ENCODE assay signal across 19 cellular contexts in genomic region chr12:70756791-70757190, GRCh38.
DNase-seq lines count a peak whose midpoint lies in the region; ATAC-seq, FAIRE-seq and TF ChIP-seq lines count a peak whose summit lies in the region.
"Had no signal": no experiment of that assay in that cellular context is flagged by ENCODE, and none has a peak within 500 bp of the region (broad histone marks: within the 10 kb centered on the region; RNA-seq: fewer than 3 reads in every experiment).

No MANE protein-coding gene starts in this region.

- no peak overlapping the region for H2AFZ ChIP-seq in PC-3 (ENCODE audit: low read length)

- H3K27ac ChIP-seq in PC-3 (ENCODE audit: low read length) (peak overlapping the region; percentile 89), pancreas (no peak overlapping the region)
- H3K27ac ChIP-seq: A549, sigmoid colon had no signal

- TF ChIP-seq CTCF in PC-3 (conservative IDR thresholded peaks at IDR 0.05; ENCODE audit: low read depth, low read length) = no peak
- TF ChIP-seq CTCF in pancreas (IDR thresholded peaks at IDR 0.05) = no peak

- no peaks in the 10 kb centered on the region for H3K9me2 ChIP-seq in PC-3 (replicated peaks; ENCODE audit: low read length)

- BruUV-seq in PC-3 (replicated peaks; lab: Mats Ljungman, UMichigan) = no TSS peak

- POLR2A ChIA-PET in PC-3 (lab: Charles Lee; ENCODE audit: unreplicated experiment) = interaction anchor here (0.7 kb wide), 1 partner anchor 73 kb away, joined by 3 read pairs; no protein-coding TSS in a partner anchor

- peak overlapping the region; percentile 45; the same call in 1 of the 2 replicates for H3K4me3 ChIP-seq in PC-3 (ENCODE audit: low read length)
- H3K4me3 ChIP-seq in pancreas = no peak overlapping the region
- H3K4me3 ChIP-seq: A549, sigmoid colon had no signal

- FAIRE-seq in pancreas (lab: Jason Lieb, UNC) (no peak), GM12891 (lab: Jason Lieb, UNC) (no peak)
- FAIRE-seq: A549, H54, RCC 7860 had no signal

- intact Hi-C loops in PC-3 (cut with micrococcal nuclease) = loop anchor here (2.0 kb wide), 2 partner anchors 38 to 60 kb away; no protein-coding TSS in a partner anchor
- intact Hi-C loops in pancreas (cut with DNase I) = no loop called here

- H3K4me2 ChIP-seq in PC-3 (ENCODE audit: low read length) = peak overlapping the region; percentile 87

- no peak for TF ChIP-seq POLR2A in GM12891 (IDR thresholded peaks at IDR 0.05; ENCODE audit: low read depth, low read length)

- H3K9ac ChIP-seq in PC-3 (ENCODE audit: low read length) = peak overlapping the region; percentile 51

- H3K36me3 ChIP-seq in PC-3 (ENCODE audit: low read depth, low read length) (no peaks in the 10 kb centered on the region), pancreas (no peaks in the 10 kb centered on the region)
- H3K36me3 ChIP-seq: sigmoid colon had no signal

- DNase-seq in NCI-H1417 (lab: John Stamatoyannopoulos, UW) (peak in 2 of 3 experiments; percentile 26 to 70), NCI-H1417 treated with DMSO at 0.1 percent for 48 hours (lab: John Stamatoyannopoulos, UW) (no peak), NCI-H1105 (lab: John Stamatoyannopoulos, UW) (peak; percentile 46), PC-3 (peak; percentile 43), pancreas (no peak), NCI-H226 (no peak), GM12891 (ENCODE audit: insufficient read length, low spot score) (no peak)
- DNase-seq: activated CD4-positive, alpha-beta T cell treated with anti-CD3 and anti-CD28 coated beads, Interleukin-2, amount 10 ng/mL, durations not matched to agents 24 days and 14 days; activated gamma-delta T cell; effector CD8-positive, alpha-beta T cell; immature natural killer cell; occipital lobe; sigmoid colon; stimulated activated CD4-positive, alpha-beta T cell treated with anti-CD3 and anti-CD28 coated beads, Interleukin-2, amount 100 ng/mL, for 24 hours; stimulated activated naive CD8-positive, alpha-beta T cell treated with anti-CD3 and anti-CD28 coated beads, Interleukin-15, amount 100 ng/mL, for 72 hours had no signal

- peaks cover 6% of the 10 kb centered on the region for H3F3A ChIP-seq in PC-3 (ENCODE audit: low read length, unreplicated experiment)

- H3K79me2 ChIP-seq in PC-3 (ENCODE audit: low read length) = peaks cover 12% of the 10 kb centered on the region

- WGBS in pancreas, 2 donors = 8 to 16% methylated on average over 2 of the region's 2 CpGs

- H3K9me3 ChIP-seq in PC-3 (ENCODE audit: low read length) (no peaks in the 10 kb centered on the region), pancreas (no peaks in the 10 kb centered on the region)
- H3K9me3 ChIP-seq: A549, sigmoid colon had no signal

- ATAC-seq in PC-3 = peak; percentile 15
- ATAC-seq in pancreas = peak; percentile 30 to 57 (median 50)
- no peak for ATAC-seq in GM21423 (IDR thresholded peaks at IDR 0.05; ENCODE audit: unreplicated experiment)
- ATAC-seq: stimulated activated naive CD8-positive, alpha-beta T cell treated with anti-CD3 and anti-CD28 coated beads, Interleukin-15, amount 100 ng/mL, for 72 hours had no signal

- H3K27me3 ChIP-seq in PC-3 (ENCODE audit: low read length) = no peaks in the 10 kb centered on the region
- H3K27me3 ChIP-seq in pancreas = no peaks in the 10 kb centered on the region
- H3K27me3 ChIP-seq: sigmoid colon had no signal

- CTCF ChIA-PET in PC-3 (lab: Charles Lee) = interaction anchor here (0.6 to 0.8 kb wide), 2 partner anchors 12 to 381 kb away, joined by 3 to 15 read pairs; no protein-coding TSS in a partner anchor

- peaks cover 64% of the 10 kb centered on the region for H3K4me1 ChIP-seq in PC-3 (ENCODE audit: insufficient read depth, low read length)
- H3K4me1 ChIP-seq in pancreas = peaks cover 0 to 20% (median 8%) of the 10 kb centered on the region in 3 donors
- H3K4me1 ChIP-seq: sigmoid colon had no signal

- H4K20me1 ChIP-seq in PC-3 (ENCODE audit: low read length) = no peaks in the 10 kb centered on the region

TF ChIP-seq in GM12891, 5 proteins besides CTCF, POLR2A, EP300 and RAD21:
- TF ChIP-seq PAX5 (IDR thresholded peaks at IDR 0.05; ENCODE audit: insufficient read depth, low read length, severe bottlenecking) = no peak
- TF ChIP-seq SPI1 (IDR thresholded peaks at IDR 0.05; ENCODE audit: low read depth, low read length) = no peak
- TF ChIP-seq TAF1 (IDR thresholded peaks at IDR 0.05; ENCODE audit: low read depth, low read length) = no peak
- TF ChIP-seq POLR2AphosphoS5 (IDR thresholded peaks at IDR 0.05; ENCODE audit: low read depth, low read length) = no peak
- no peak for TF ChIP-seq POU2F2 (IDR thresholded peaks at IDR 0.05; ENCODE audit: low read depth, low read length)

Comparison
In these comparisons a context has a peak if more than half of its experiments do, and no peak if none do; other contexts are left out.
1. DNase-seq: peak in NCI-H1417 (2 of 3), NCI-H1105 (single experiment) and PC-3 (single experiment); none in NCI-H1417 treated with DMSO at 0.1 percent for 48 hours (single experiment), pancreas (0 of 6), NCI-H226 (single experiment) and GM12891 (single experiment).